Comparison of ENCODE assay signal across 16 cellular contexts in the genomic region with DNA sequence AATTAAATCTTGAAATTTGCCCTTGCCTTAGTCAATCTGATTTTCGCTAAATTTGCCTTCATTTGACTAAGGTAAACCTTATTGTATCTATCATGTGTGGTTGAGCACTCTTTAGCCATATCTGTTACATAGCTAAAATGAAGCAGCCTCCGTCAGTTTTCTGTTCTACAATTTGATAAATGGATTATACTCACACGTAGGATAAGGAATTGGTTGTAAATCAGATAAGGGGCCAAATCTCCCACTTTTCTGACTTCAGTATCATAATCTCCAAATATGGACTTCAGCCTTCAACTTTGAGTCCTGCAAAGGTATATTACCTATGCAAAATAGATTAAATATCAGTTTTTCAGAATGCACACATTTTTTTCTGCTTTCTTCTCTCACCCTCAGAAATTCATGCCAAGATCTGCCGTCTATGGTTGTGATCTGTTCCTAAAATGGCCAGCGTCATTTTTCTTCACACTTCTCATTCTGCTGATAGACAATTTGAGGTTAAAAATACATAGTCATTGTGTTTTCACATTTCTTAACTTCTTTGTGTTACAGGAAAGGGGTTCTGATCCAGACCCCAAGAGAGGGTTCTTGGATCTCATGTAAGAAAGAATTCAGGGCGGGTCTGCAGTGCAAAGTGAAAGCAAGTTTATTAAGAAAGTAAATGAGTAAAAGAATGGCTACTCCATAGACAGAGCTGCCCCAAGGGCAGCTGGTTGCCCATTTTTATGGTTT. TPM values are rescaled to one million over a fixed set of nuclear protein-coding genes. Genes with fewer than 3 reads are reported as not detected.
DNase-seq lines count a peak whose midpoint lies in the region; ATAC-seq and TF ChIP-seq lines count a peak whose summit lies in the region.
"Had no signal": no experiment of that assay in that cellular context is flagged by ENCODE, and none has a peak within 500 bp of the region (broad histone marks: within the 10 kb centered on the region; RNA-seq: fewer than 3 reads in every experiment).

No MANE protein-coding gene starts in this region.

- peak overlapping the region; percentile 46 for H3K4me2 ChIP-seq in BLaER1

- H3K4me1 Mint-ChIP-seq in CD8-positive, alpha-beta T cell (ENCODE audit: low read depth): peaks cover 75% of the 10 kb centered on the region
- peaks cover 21 to 77% (median 60%) of the 10 kb centered on the region in 4 donors for H3K4me1 Mint-ChIP-seq in naive thymus-derived CD8-positive, alpha-beta T cell

- H3K9me3 ChIP-seq in BLaER1 (peaks cover 5% of the 10 kb centered on the region), prostate gland (no peaks in the 10 kb centered on the region)
- no peaks in the 10 kb centered on the region for H3K9me3 ChIP-seq in CD8-positive, alpha-beta T cell (ENCODE audit: low read length)
- H3K9me3 ChIP-seq: breast epithelium, heart right ventricle had no signal

- no peak overlapping the region for H3K9ac ChIP-seq in BLaER1

- peaks cover 47% of the 10 kb centered on the region for H3K36me3 Mint-ChIP-seq in CD8-positive, alpha-beta T cell
- H3K36me3 Mint-ChIP-seq in activated naive CD4-positive, alpha-beta T cell treated with anti-CD3 and anti-CD28 coated beads, Interleukin-2, amount 50 U/mL, for 72 hours: peaks cover 12 to 40% of the 10 kb centered on the region in 2 donors
- H3K36me3 Mint-ChIP-seq in naive thymus-derived CD8-positive, alpha-beta T cell: peaks cover 0 to 43% (median 16%) of the 10 kb centered on the region in 3 donors

- DNase-seq in CD8-positive, alpha-beta T cell: no peak
- no peak for DNase-seq in activated naive CD4-positive, alpha-beta T cell treated with anti-CD3 and anti-CD28 coated beads, Interleukin-2, amount 50 U/mL, for 72 hours (ENCODE audit: low spot score in 2 of 2)
- no peak for DNase-seq in naive thymus-derived CD8-positive, alpha-beta T cell
- DNase-seq in prostate gland (ENCODE audit: low spot score): no peak
- DNase-seq: activated gamma-delta T cell, AML-193, DMS53, heart right ventricle, NCI-H345, SHP77, T-helper 9 cell had no signal

- H3K4me3 ChIP-seq in BLaER1 (no peak overlapping the region), prostate gland (no peak overlapping the region)
- no peak overlapping the region for H3K4me3 ChIP-seq in CD8-positive, alpha-beta T cell (ENCODE audit: low read depth, low read length)
- H3K4me3 ChIP-seq: breast epithelium, heart right ventricle had no signal

- intact Hi-C loops in CD8-positive, alpha-beta T cell (cut with DNase I, micrococcal nuclease): loop anchor here (2.0 kb wide), 2 partner anchors 20 to 34 kb away; no protein-coding TSS in a partner anchor
- intact Hi-C loops in prostate gland (cut with DNase I): no loop called here

- POLR2A ChIA-PET in CD8-positive, alpha-beta T cell (lab: Charles Lee): interaction anchor here (1.1 to 1.3 kb wide), 4 partner anchors 9 to 69 kb away, joined by 3 to 5 read pairs (median 3); partner anchors contain the start of gene RPS27L
- POLR2A ChIA-PET in naive thymus-derived CD8-positive, alpha-beta T cell (lab: Charles Lee): interaction anchor here (1.5 kb wide), 1 partner anchor 34 kb away, joined by 3 read pairs; no protein-coding TSS in a partner anchor

- H3K27me3 Mint-ChIP-seq in CD8-positive, alpha-beta T cell (ENCODE audit: low read depth): no peaks in the 10 kb centered on the region
- no peaks in the 10 kb centered on the region for H3K27me3 Mint-ChIP-seq in naive thymus-derived CD8-positive, alpha-beta T cell

- peak overlapping the region; percentile 32 for H3K4me3 Mint-ChIP-seq in CD8-positive, alpha-beta T cell
- peak overlapping the region in 7 of 10 donors; percentile 1 to 67 (median 16) for H3K4me3 Mint-ChIP-seq in naive thymus-derived CD8-positive, alpha-beta T cell
- H3K4me3 Mint-ChIP-seq: neural crest cell had no signal

- H3K27ac Mint-ChIP-seq in CD8-positive, alpha-beta T cell: peak overlapping the region; percentile 55
- peak overlapping the region; percentile 31 to 47 for H3K27ac Mint-ChIP-seq in activated naive CD4-positive, alpha-beta T cell treated with anti-CD3 and anti-CD28 coated beads, Interleukin-2, amount 50 U/mL, for 72 hours
- peak overlapping the region in 9 of 10 donors; percentile 5 to 90 (median 74) for H3K27ac Mint-ChIP-seq in naive thymus-derived CD8-positive, alpha-beta T cell

- no peaks in the 10 kb centered on the region for H3K9me3 Mint-ChIP-seq in CD8-positive, alpha-beta T cell
- peaks cover 0 to 7% of the 10 kb centered on the region in 2 donors for H3K9me3 Mint-ChIP-seq in activated naive CD4-positive, alpha-beta T cell treated with anti-CD3 and anti-CD28 coated beads, Interleukin-2, amount 50 U/mL, for 72 hours
- no peaks in the 10 kb centered on the region for H3K9me3 Mint-ChIP-seq in naive thymus-derived CD8-positive, alpha-beta T cell
- H3K9me3 Mint-ChIP-seq: neural crest cell had no signal

- peaks cover 13% of the 10 kb centered on the region for H3K4me1 ChIP-seq in BLaER1
- H3K4me1 ChIP-seq in CD8-positive, alpha-beta T cell (ENCODE audit: insufficient read depth, low read length): peaks cover 19% of the 10 kb centered on the region
- H3K4me1 ChIP-seq in prostate gland (replicated peaks): no peaks in the 10 kb centered on the region
- H3K4me1 ChIP-seq: breast epithelium had no signal

- CTCF ChIA-PET in CD8-positive, alpha-beta T cell (lab: Charles Lee): interaction anchor here (0.6 to 1.0 kb wide), 2 partner anchors 35 to 1530 kb away, joined by 3 to 4 read pairs; no protein-coding TSS in a partner anchor

- no peak for TF ChIP-seq POLR2A in prostate gland (IDR thresholded peaks at IDR 0.05)

- TF ChIP-seq CTCF in CD8-positive, alpha-beta T cell (IDR thresholded peaks at IDR 0.05): no peak
- no peak for TF ChIP-seq CTCF in prostate gland (IDR thresholded peaks at IDR 0.05)

- peaks cover 59% of the 10 kb centered on the region for H3K36me3 ChIP-seq in BLaER1
- H3K36me3 ChIP-seq in CD8-positive, alpha-beta T cell (ENCODE audit: insufficient read depth, low read length): peaks cover 6% of the 10 kb centered on the region
- no peaks in the 10 kb centered on the region for H3K36me3 ChIP-seq in prostate gland
- H3K36me3 ChIP-seq: breast epithelium had no signal

- no peak for ATAC-seq in CD8-positive, alpha-beta T cell
- ATAC-seq in activated naive CD4-positive, alpha-beta T cell treated with anti-CD3 and anti-CD28 coated beads, Interleukin-2, amount 50 U/mL, for 72 hours: no peak
- no peak for ATAC-seq in naive thymus-derived CD8-positive, alpha-beta T cell
- ATAC-seq in HG03442 (IDR thresholded peaks at IDR 0.05; ENCODE audit: unreplicated experiment): no peak
- no peak for ATAC-seq in GM21786 (IDR thresholded peaks at IDR 0.05; ENCODE audit: unreplicated experiment)
- ATAC-seq: heart right ventricle had no signal

- H3K27ac ChIP-seq in BLaER1: no peak overlapping the region
- no peak overlapping the region for H3K27ac ChIP-seq in CD8-positive, alpha-beta T cell (ENCODE audit: low read depth, low read length)
- peak overlapping the region in 1 of 2 donors; percentile 17 for H3K27ac ChIP-seq in prostate gland
- H3K27ac ChIP-seq: breast epithelium had no signal

- no peaks in the 10 kb centered on the region for H3K27me3 ChIP-seq in BLaER1
- no peaks in the 10 kb centered on the region for H3K27me3 ChIP-seq in CD8-positive, alpha-beta T cell (ENCODE audit: insufficient read depth, low read length)
- H3K27me3 ChIP-seq in prostate gland (replicated peaks; ENCODE audit: insufficient read depth): no peaks in the 10 kb centered on the region
- H3K27me3 ChIP-seq: breast epithelium, heart right ventricle had no signal

- peaks cover 28% of the 10 kb centered on the region; the same call in 1 of the 2 replicates for H4K20me1 ChIP-seq in BLaER1

- WGBS in prostate gland: 91% methylated on average over 6 of the region's 6 CpGs

RNA-seq across cellular contexts. Expression of gene RAB8B, which starts 36.9 kb away (rescaled TPM):
- total RNA-seq in CD8-positive, alpha-beta T cell: 100 to 1,000 TPM; 145 to 146 TPM
- 100 to 1,000 TPM; 106 to 157 TPM for total RNA-seq in activated naive CD4-positive, alpha-beta T cell treated with anti-CD3 and anti-CD28 coated beads, Interleukin-2, amount 50 U/mL, for 72 hours
- total RNA-seq in naive thymus-derived CD8-positive, alpha-beta T cell: 10 to 100 TPM; 78.4 to 79.6 TPM
- 10 to 100 TPM; 35.1 to 40.7 (median 35.3) TPM for polyA plus RNA-seq in naive thymus-derived CD8-positive, alpha-beta T cell
- total RNA-seq in prostate gland: 10 to 100 TPM; 18.5 to 29.2 TPM

RNA-seq across cellular contexts. Expression of gene APH1B, which starts 51.1 kb away (rescaled TPM):
- 10 to 100 TPM; 10.8 to 13.6 TPM for total RNA-seq in CD8-positive, alpha-beta T cell
- total RNA-seq in activated naive CD4-positive, alpha-beta T cell treated with anti-CD3 and anti-CD28 coated beads, Interleukin-2, amount 50 U/mL, for 72 hours: 10 to 100 TPM in 1 of 2 donors, 1 to 10 TPM in 1; 2.6 to 14.7 TPM
- total RNA-seq in naive thymus-derived CD8-positive, alpha-beta T cell: 10 to 100 TPM; 27.0 to 28.5 TPM
- 10 to 100 TPM in 2 of 3 donors, 1 to 10 TPM in 1; 8.3 to 14.3 (median 11.1) TPM for polyA plus RNA-seq in naive thymus-derived CD8-positive, alpha-beta T cell
- 10 to 100 TPM; 20.0 to 35.0 TPM for total RNA-seq in prostate gland
